Comparison of ENCODE assay signal across 12 cellular contexts in the genomic region with DNA sequence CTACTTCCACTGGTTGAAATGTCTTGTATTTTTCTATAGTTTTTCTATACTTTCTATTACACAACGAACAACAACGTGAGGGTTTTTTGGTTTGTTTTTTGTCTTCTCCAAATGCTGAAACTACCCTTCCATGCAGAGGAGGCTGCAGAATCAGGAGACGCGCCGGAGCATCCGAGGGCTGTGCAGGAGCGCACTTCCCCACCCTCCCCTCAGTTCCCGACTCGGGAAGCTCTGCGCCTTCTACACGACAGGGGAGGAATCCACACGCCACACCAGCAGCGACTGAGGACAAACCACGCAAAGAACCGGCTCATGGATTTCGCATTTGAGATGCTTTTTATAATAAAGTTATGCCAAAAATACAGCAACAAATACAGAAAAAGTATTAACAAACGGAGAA.
"Had no signal": no experiment of that assay in that cellular context is flagged by ENCODE, and none has a peak within 500 bp of the region (broad histone marks: within the 10 kb centered on the region; RNA-seq: fewer than 3 reads in every experiment).

No MANE protein-coding gene starts in this region.

- H3K4me3 ChIP-seq: cardiac muscle cell, dorsolateral prefrontal cortex, left ventricle myocardium inferior, right lobe of liver, thyroid gland had no signal

- H3K27ac Mint-ChIP-seq: activated CD4-positive, alpha-beta T cell treated with anti-CD3 and anti-CD28 coated beads for 36 hours; T-helper 1 cell treated with Interleukin-12 subunit alpha and Interleukin-12 subunit beta and Interleukin-4 antibody, amounts not matched to agents 30 μg/mL and 1 μg/mL, for 36 hours had no signal

- H3K27me3 ChIP-seq: cardiac muscle cell, dorsolateral prefrontal cortex, right lobe of liver, thyroid gland had no signal

- H3K27ac ChIP-seq: cardiac muscle cell, left ventricle myocardium inferior, right lobe of liver, thyroid gland, WERI-Rb-1 had no signal

- H3K9me3 Mint-ChIP-seq: activated T-helper 17 cell treated with anti-CD3 and anti-CD28 coated beads, Interleukin-2, amount 50 U/mL, for 72 hours; T-helper 1 cell treated with Interleukin-12 subunit alpha and Interleukin-12 subunit beta and Interleukin-4 antibody, amounts not matched to agents 30 μg/mL and 1 μg/mL, for 36 hours had no signal

- ATAC-seq: activated CD4-positive, alpha-beta T cell treated with anti-CD3 and anti-CD28 coated beads for 36 hours; activated T-helper 17 cell treated with anti-CD3 and anti-CD28 coated beads, Interleukin-2, amount 50 U/mL, for 72 hours; esophagus mucosa; right lobe of liver had no signal

- H3K4me3 Mint-ChIP-seq: activated CD4-positive, alpha-beta T cell treated with anti-CD3 and anti-CD28 coated beads for 36 hours; activated T-helper 17 cell treated with anti-CD3 and anti-CD28 coated beads, Interleukin-2, amount 50 U/mL, for 72 hours; T-helper 1 cell treated with Interleukin-12 subunit alpha and Interleukin-12 subunit beta and Interleukin-4 antibody, amounts not matched to agents 30 μg/mL and 1 μg/mL, for 36 hours had no signal

- H3K27me3 Mint-ChIP-seq: activated CD4-positive, alpha-beta T cell treated with anti-CD3 and anti-CD28 coated beads for 36 hours; activated T-helper 17 cell treated with anti-CD3 and anti-CD28 coated beads, Interleukin-2, amount 50 U/mL, for 72 hours had no signal

- H3K4me1 Mint-ChIP-seq: activated T-helper 17 cell treated with anti-CD3 and anti-CD28 coated beads, Interleukin-2, amount 50 U/mL, for 72 hours had no signal

- H3K4me1 ChIP-seq: right lobe of liver, thyroid gland had no signal

- DNase-seq: activated CD4-positive, alpha-beta T cell treated with anti-CD3 and anti-CD28 coated beads for 36 hours; activated naive CD4-positive, alpha-beta T cell treated with Interleukin-2 at 50 U/mL for 16 hours; dorsolateral prefrontal cortex; left ventricle myocardium inferior; mesendoderm; right lobe of liver; thyroid gland; WERI-Rb-1 had no signal

- H3K9me3 ChIP-seq: left ventricle myocardium inferior, right lobe of liver, thyroid gland had no signal
